In the genomic region with DNA sequence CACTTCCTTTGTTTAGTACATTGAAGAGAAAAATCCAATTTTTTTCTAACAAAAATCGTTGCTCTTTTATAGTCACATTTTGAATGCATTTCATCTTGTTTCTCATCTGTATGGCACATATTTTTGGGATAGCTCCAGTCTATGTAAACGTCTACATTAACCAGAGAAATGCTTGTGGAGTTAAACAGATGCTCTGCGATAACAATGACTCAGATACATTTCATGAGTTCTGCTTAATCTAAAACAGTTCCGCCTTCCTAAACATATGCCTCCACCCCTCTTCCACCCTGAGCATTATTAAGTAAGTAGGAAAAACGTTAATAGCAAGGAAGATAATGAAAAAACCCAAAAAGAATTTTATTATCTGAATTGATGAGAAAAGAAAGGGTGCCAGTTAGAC, we compare ENCODE assay signal across 22 cellular contexts.
A peak's percentile ranks its signal among the peaks of the same experiment; 100 is the strongest.
DNase-seq lines count a peak whose midpoint lies in the region; ATAC-seq and TF ChIP-seq lines count a peak whose summit lies in the region.
"Had no signal": no experiment of that assay in that cellular context is flagged by ENCODE, and none has a peak within 500 bp of the region (broad histone marks: within the 10 kb centered on the region; RNA-seq: fewer than 3 reads in every experiment).

No MANE protein-coding gene starts in this region.

- no peaks in the 10 kb centered on the region for H3K27me3 Mint-ChIP-seq in HFFc6 (ENCODE audit: insufficient read depth)
- H3K27me3 Mint-ChIP-seq: activated CD4-positive, alpha-beta T cell treated with anti-CD3 and anti-CD28 coated beads, Interleukin-2, amount 10 ng/mL, durations not matched to agents 24 days and 14 days; activated naive CD8-positive, alpha-beta T cell treated with anti-CD3 and anti-CD28 coated beads for 36 hours; activated T-helper 17 cell treated with anti-CD3 and anti-CD28 coated beads, Interleukin-2, amount 50 U/mL, for 72 hours; stimulated activated naive CD8-positive, alpha-beta T cell treated with anti-CD3 and anti-CD28 coated beads, Interleukin-15, amount 100 ng/mL, for 72 hours; T-helper 17 cell had no signal

- H3K4me3 ChIP-seq in fibroblast of villous mesenchyme (ENCODE audit: low read depth, low read length) (no peak overlapping the region), right atrium auricular region (no peak overlapping the region)
- H3K4me3 ChIP-seq: left lung, PC-9, transverse colon had no signal

- no peak overlapping the region for H3K27ac Mint-ChIP-seq in HFFc6
- H3K27ac Mint-ChIP-seq: activated CD4-positive, alpha-beta T cell treated with anti-CD3 and anti-CD28 coated beads, Interleukin-2, amount 10 ng/mL, durations not matched to agents 24 days and 14 days; activated naive CD8-positive, alpha-beta T cell treated with anti-CD3 and anti-CD28 coated beads for 36 hours; activated T-helper 17 cell treated with anti-CD3 and anti-CD28 coated beads, Interleukin-2, amount 50 U/mL, for 72 hours; natural killer cell; stimulated activated naive CD8-positive, alpha-beta T cell treated with anti-CD3 and anti-CD28 coated beads, Interleukin-15, amount 100 ng/mL, for 72 hours; T-helper 17 cell had no signal

- no peaks in the 10 kb centered on the region for H3K9me3 ChIP-seq in right atrium auricular region
- H3K9me3 ChIP-seq: Caco-2, left lung, transverse colon had no signal

- peaks cover 22% of the 10 kb centered on the region for H3K9me3 Mint-ChIP-seq in HFFc6
- H3K9me3 Mint-ChIP-seq: stimulated activated naive CD8-positive, alpha-beta T cell treated with anti-CD3 and anti-CD28 coated beads, Interleukin-15, amount 100 ng/mL, for 72 hours had no signal

- no peak overlapping the region for H3K4me3 Mint-ChIP-seq in HFFc6
- H3K4me3 Mint-ChIP-seq: activated CD4-positive, alpha-beta T cell treated with anti-CD3 and anti-CD28 coated beads, Interleukin-2, amount 10 ng/mL, durations not matched to agents 24 days and 14 days; activated naive CD8-positive, alpha-beta T cell treated with anti-CD3 and anti-CD28 coated beads for 36 hours; activated T-helper 17 cell treated with anti-CD3 and anti-CD28 coated beads, Interleukin-2, amount 50 U/mL, for 72 hours; natural killer cell; stimulated activated naive CD8-positive, alpha-beta T cell treated with anti-CD3 and anti-CD28 coated beads, Interleukin-15, amount 100 ng/mL, for 72 hours; T-helper 17 cell had no signal

- no peaks in the 10 kb centered on the region; the same call in 1 of the 2 replicates for H3K4me1 Mint-ChIP-seq in HFFc6 (ENCODE audit: low read depth)
- H3K4me1 Mint-ChIP-seq: activated CD4-positive, alpha-beta T cell treated with anti-CD3 and anti-CD28 coated beads, Interleukin-2, amount 10 ng/mL, durations not matched to agents 24 days and 14 days; activated naive CD8-positive, alpha-beta T cell treated with anti-CD3 and anti-CD28 coated beads for 36 hours; activated T-helper 17 cell treated with anti-CD3 and anti-CD28 coated beads, Interleukin-2, amount 50 U/mL, for 72 hours; natural killer cell; stimulated activated naive CD8-positive, alpha-beta T cell treated with anti-CD3 and anti-CD28 coated beads, Interleukin-15, amount 100 ng/mL, for 72 hours; T-helper 17 cell had no signal

- H3K36me3 Mint-ChIP-seq in HFFc6 (ENCODE audit: low read depth): peaks cover 7% of the 10 kb centered on the region; the same call in 1 of the 2 replicates
- H3K36me3 Mint-ChIP-seq: activated naive CD8-positive, alpha-beta T cell treated with anti-CD3 and anti-CD28 coated beads for 36 hours; natural killer cell had no signal

- H3K4me1 ChIP-seq in right atrium auricular region: no peaks in the 10 kb centered on the region
- H3K4me1 ChIP-seq: Caco-2, left lung, transverse colon had no signal

- peak; percentile 28 for DNase-seq in HFFc6
- DNase-seq in astrocyte of the hippocampus (ENCODE audit: low read depth, low spot score): peak; percentile 8
- DNase-seq in fibroblast of villous mesenchyme (ENCODE audit: low read depth): peak; percentile 20
- DNase-seq in right atrium auricular region (ENCODE audit: low spot score): no peak
- DNase-seq: activated CD4-positive, alpha-beta T cell treated with anti-CD3 and anti-CD28 coated beads, Interleukin-2, amount 10 ng/mL, durations not matched to agents 24 days and 14 days; activated naive CD8-positive, alpha-beta T cell treated with anti-CD3 and anti-CD28 coated beads for 36 hours; Caco-2; head of caudate nucleus; left lung; natural killer cell; NCI-H1694 treated with DMSO at 0.1 percent for 48 hours; NCI-H226; PC-9; SIG-M5; stimulated activated CD4-positive, alpha-beta T cell treated with anti-CD3 and anti-CD28 coated beads, Interleukin-2, amount 100 ng/mL, for 48 hours; stimulated activated naive CD8-positive, alpha-beta T cell treated with anti-CD3 and anti-CD28 coated beads, Interleukin-15, amount 100 ng/mL, for 72 hours; T-helper 17 cell; transverse colon had no signal

- TF ChIP-seq CTCF in HFFc6 (IDR thresholded peaks at IDR 0.05) (no peak), fibroblast of villous mesenchyme (IDR thresholded peaks at IDR 0.05; ENCODE audit: insufficient read depth, low read depth, low read length) (no peak), right atrium auricular region (IDR thresholded peaks at IDR 0.05) (no peak)

- no peak overlapping the region for H3K27ac ChIP-seq in right atrium auricular region
- H3K27ac ChIP-seq: left lung, PC-9, transverse colon had no signal

- no peaks in the 10 kb centered on the region for H3K27me3 ChIP-seq in right atrium auricular region
- H3K27me3 ChIP-seq: left lung, transverse colon had no signal

- ATAC-seq in HG02678 (IDR thresholded peaks at IDR 0.05; ENCODE audit: unreplicated experiment) (no peak), HG03378 (IDR thresholded peaks at IDR 0.05; ENCODE audit: unreplicated experiment) (no peak), HG02763 (IDR thresholded peaks at IDR 0.05; ENCODE audit: unreplicated experiment) (no peak)
- ATAC-seq: activated T-helper 17 cell treated with anti-CD3 and anti-CD28 coated beads, Interleukin-2, amount 50 U/mL, for 72 hours; left lung; natural killer cell; stimulated activated naive CD8-positive, alpha-beta T cell treated with anti-CD3 and anti-CD28 coated beads, Interleukin-15, amount 100 ng/mL, for 72 hours; T-helper 17 cell had no signal

- no peaks in the 10 kb centered on the region for H3K36me3 ChIP-seq in right atrium auricular region
- H3K36me3 ChIP-seq: left lung, transverse colon had no signal
